Comparison of ENCODE assay signal across 25 cellular contexts in the genomic region with DNA sequence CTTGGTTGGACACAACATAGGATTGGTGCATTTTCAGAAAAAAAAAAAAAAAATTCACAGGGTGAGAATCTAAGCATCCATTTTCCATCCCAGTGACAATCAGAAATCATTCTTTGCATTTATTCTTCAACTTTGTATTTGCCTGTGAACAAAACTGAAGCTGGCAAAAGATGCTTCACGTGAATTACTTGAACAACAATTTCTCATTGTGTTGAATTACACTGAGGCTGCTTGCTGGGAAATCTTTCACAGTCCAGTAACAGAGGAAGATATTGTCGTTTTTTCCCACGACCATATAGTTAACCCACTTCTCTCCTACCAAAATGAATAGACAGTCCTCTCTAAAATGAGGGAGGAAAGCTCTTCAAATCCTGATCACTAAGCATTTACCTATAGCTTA. TPM values are rescaled to one million over a fixed set of nuclear protein-coding genes. Genes with fewer than 3 reads are reported as not detected.
DNase-seq lines count a peak whose midpoint lies in the region; ATAC-seq and TF ChIP-seq lines count a peak whose summit lies in the region.
"Had no signal": no experiment of that assay in that cellular context is flagged by ENCODE, and none has a peak within 500 bp of the region (broad histone marks: within the 10 kb centered on the region; RNA-seq: fewer than 3 reads in every experiment).

No MANE protein-coding gene starts in this region.

- intact Hi-C loops in activated CD4-positive, alpha-beta memory T cell treated with anti-CD3 and anti-CD28 coated beads for 36 hours (cut with micrococcal nuclease) = loop anchor here (2.0 kb wide), 1 partner anchor 234 kb away; no protein-coding TSS in a partner anchor
- intact Hi-C loops in adrenal gland (cut with DNase I) (no loop called here), left colon (cut with DNase I, micrococcal nuclease) (loop anchor here in 1 of 2 donors (10.0 kb wide), 2 partner anchors 154 to 544 kb away; no protein-coding TSS in a partner anchor)

- no peaks in the 10 kb centered on the region for H3K27me3 ChIP-seq in adrenal gland
- H3K27me3 ChIP-seq: esophagus squamous epithelium, tibial nerve had no signal

- POLR2A ChIA-PET in activated CD4-positive, alpha-beta memory T cell treated with anti-CD3 and anti-CD28 coated beads for 36 hours (lab: Charles Lee) = interaction anchor here (1.4 kb wide), 1 partner anchor 229 kb away, joined by 6 read pairs; no protein-coding TSS in a partner anchor
- POLR2A ChIA-PET in activated CD4-positive, alpha-beta memory T cell treated with anti-CD3 and anti-CD28 coated beads, Interleukin-2, amount 10 ng/mL, durations not matched to agents 7 days and 5 days (lab: Charles Lee) = no interaction called here

- peaks cover 10 to 14% of the 10 kb centered on the region in 2 donors for H3K4me1 ChIP-seq in adrenal gland (replicated peaks in 1 of 2)
- H3K4me1 ChIP-seq: foreskin keratinocyte, neural progenitor cell had no signal

- CTCF ChIA-PET in activated CD4-positive, alpha-beta memory T cell treated with anti-CD3 and anti-CD28 coated beads for 36 hours (lab: Charles Lee) = interaction anchor here (0.7 to 11.0 kb wide), 11 partner anchors 11 to 550 kb away, joined by 3 to 173 read pairs (median 5); no protein-coding TSS in a partner anchor
- CTCF ChIA-PET in activated CD4-positive, alpha-beta memory T cell treated with anti-CD3 and anti-CD28 coated beads, Interleukin-2, amount 10 ng/mL, durations not matched to agents 7 days and 5 days (lab: Charles Lee) = interaction anchor here (0.6 to 4.2 kb wide), 15 partner anchors 8 to 545 kb away, joined by 3 to 27 read pairs (median 4); no protein-coding TSS in a partner anchor

- H3K9me3 Mint-ChIP-seq in activated CD4-positive, alpha-beta memory T cell treated with anti-CD3 and anti-CD28 coated beads for 36 hours = no peaks in the 10 kb centered on the region
- H3K9me3 Mint-ChIP-seq in activated CD4-positive, alpha-beta memory T cell treated with anti-CD3 and anti-CD28 coated beads, Interleukin-2, amount 10 ng/mL, durations not matched to agents 7 days and 5 days = no peaks in the 10 kb centered on the region
- no peaks in the 10 kb centered on the region for H3K9me3 Mint-ChIP-seq in activated T-helper 17 cell treated with anti-CD3 and anti-CD28 coated beads, Interleukin-2, amount 50 U/mL, for 72 hours
- H3K9me3 Mint-ChIP-seq: activated naive CD4-positive, alpha-beta T cell treated with anti-CD3 and anti-CD28 coated beads, Interleukin-2, amount 50 U/mL, for 72 hours; neural progenitor cell had no signal

- no peak overlapping the region for H3K27ac Mint-ChIP-seq in activated CD4-positive, alpha-beta memory T cell treated with anti-CD3 and anti-CD28 coated beads for 36 hours
- no peak overlapping the region for H3K27ac Mint-ChIP-seq in activated CD4-positive, alpha-beta memory T cell treated with anti-CD3 and anti-CD28 coated beads, Interleukin-2, amount 10 ng/mL, durations not matched to agents 7 days and 5 days
- H3K27ac Mint-ChIP-seq in activated T-helper 17 cell treated with anti-CD3 and anti-CD28 coated beads, Interleukin-2, amount 50 U/mL, for 72 hours = peak overlapping the region; percentile 67
- H3K27ac Mint-ChIP-seq: activated naive CD4-positive, alpha-beta T cell treated with anti-CD3 and anti-CD28 coated beads, Interleukin-2, amount 50 U/mL, for 72 hours; activated T-helper 1 cell treated with anti-CD3 and anti-CD28 coated beads, Interleukin-12 subunit alpha, Interleukin-12 subunit beta, Interleukin-2, Interleukin-4 antibody, amounts not matched to agents 30 ng/mL and 10 ng/mL and 1 ng/mL, durations not matched to agents 14 hours and 24 hours and 36 hours; neural progenitor cell; WTC11 had no signal

- no peak for TF ChIP-seq CTCF in adrenal gland (IDR thresholded peaks at IDR 0.05)

- H3K27ac ChIP-seq in substantia nigra (ENCODE audit: low read depth, low read length, poor library complexity, severe bottlenecking) = peak overlapping the region; percentile 58
- H3K27ac ChIP-seq in adrenal gland = no peak overlapping the region
- H3K27ac ChIP-seq: esophagus squamous epithelium, foreskin keratinocyte, neural progenitor cell, SK-N-MC, stomach, tibial nerve had no signal

- TF ChIP-seq POLR2A in adrenal gland (IDR thresholded peaks at IDR 0.05) = no peak

- no peaks in the 10 kb centered on the region for H3K9me3 ChIP-seq in adrenal gland (replicated peaks in 1 of 3)
- H3K9me3 ChIP-seq: esophagus squamous epithelium, HAP-1, stomach, tibial nerve had no signal

- peaks cover 23% of the 10 kb centered on the region for H3K4me1 Mint-ChIP-seq in activated CD4-positive, alpha-beta memory T cell treated with anti-CD3 and anti-CD28 coated beads for 36 hours (ENCODE audit: low read depth)
- H3K4me1 Mint-ChIP-seq in activated CD4-positive, alpha-beta memory T cell treated with anti-CD3 and anti-CD28 coated beads, Interleukin-2, amount 10 ng/mL, durations not matched to agents 7 days and 5 days = peaks cover 26% of the 10 kb centered on the region
- peaks cover 18% of the 10 kb centered on the region for H3K4me1 Mint-ChIP-seq in activated T-helper 17 cell treated with anti-CD3 and anti-CD28 coated beads, Interleukin-2, amount 50 U/mL, for 72 hours

- peak overlapping the region; percentile 27 for H3K4me3 Mint-ChIP-seq in activated CD4-positive, alpha-beta memory T cell treated with anti-CD3 and anti-CD28 coated beads for 36 hours
- H3K4me3 Mint-ChIP-seq in activated CD4-positive, alpha-beta memory T cell treated with anti-CD3 and anti-CD28 coated beads, Interleukin-2, amount 10 ng/mL, durations not matched to agents 7 days and 5 days = no peak overlapping the region
- peak overlapping the region; percentile 75 for H3K4me3 Mint-ChIP-seq in activated T-helper 17 cell treated with anti-CD3 and anti-CD28 coated beads, Interleukin-2, amount 50 U/mL, for 72 hours
- H3K4me3 Mint-ChIP-seq: neural progenitor cell, WTC11 had no signal

- no peak for ATAC-seq in activated T-helper 17 cell treated with anti-CD3 and anti-CD28 coated beads, Interleukin-2, amount 50 U/mL, for 72 hours (replicated peaks)
- ATAC-seq in left colon (no peak), HG03196 (IDR thresholded peaks at IDR 0.05; ENCODE audit: unreplicated experiment) (no peak)
- ATAC-seq: activated naive CD4-positive, alpha-beta T cell treated with anti-CD3 and anti-CD28 coated beads, Interleukin-2, amount 50 U/mL, for 72 hours; right cardiac atrium; WTC11 had no signal

- no peak for DNase-seq in activated CD4-positive, alpha-beta memory T cell treated with anti-CD3 and anti-CD28 coated beads for 36 hours
- no peak for DNase-seq in activated CD4-positive, alpha-beta memory T cell treated with anti-CD3 and anti-CD28 coated beads, Interleukin-2, amount 10 ng/mL, durations not matched to agents 7 days and 5 days
- peak; percentile 79 for DNase-seq in globus pallidus (ENCODE audit: low spot score)
- no peak for DNase-seq in substantia nigra (lab: John Stamatoyannopoulos, UW)
- DNase-seq in adrenal gland = no peak
- no peak for DNase-seq in left colon
- DNase-seq: activated CD4-positive, alpha-beta T cell treated with anti-CD3 and anti-CD28 coated beads, Interleukin-2, amount 50 U/mL, for 1 hour; esophagus squamous epithelium; NCI-H2029 treated with DMSO at 0.1 percent for 48 hours; NCI-H2227 treated with DMSO at 0.1 percent for 48 hours; NK-92 treated with Interleukin-12 subunit alpha and Interleukin-12 subunit beta, amount 100 ng/mL, for 24 hours; posterior cingulate gyrus; right cardiac atrium; stomach had no signal

- no peaks in the 10 kb centered on the region for H3K27me3 Mint-ChIP-seq in activated CD4-positive, alpha-beta memory T cell treated with anti-CD3 and anti-CD28 coated beads for 36 hours
- peaks cover 4% of the 10 kb centered on the region for H3K27me3 Mint-ChIP-seq in activated CD4-positive, alpha-beta memory T cell treated with anti-CD3 and anti-CD28 coated beads, Interleukin-2, amount 10 ng/mL, durations not matched to agents 7 days and 5 days
- peaks cover 3% of the 10 kb centered on the region for H3K27me3 Mint-ChIP-seq in activated T-helper 17 cell treated with anti-CD3 and anti-CD28 coated beads, Interleukin-2, amount 50 U/mL, for 72 hours

- 65 to 82% (median 74%) methylated on average over 3 of the region's 3 CpGs for WGBS in adrenal gland, 4 donors

- no peaks in the 10 kb centered on the region for H3K36me3 Mint-ChIP-seq in activated CD4-positive, alpha-beta memory T cell treated with anti-CD3 and anti-CD28 coated beads for 36 hours
- H3K36me3 Mint-ChIP-seq in activated CD4-positive, alpha-beta memory T cell treated with anti-CD3 and anti-CD28 coated beads, Interleukin-2, amount 10 ng/mL, durations not matched to agents 7 days and 5 days (ENCODE audit: low read depth) = no peaks in the 10 kb centered on the region
- H3K36me3 Mint-ChIP-seq in activated T-helper 17 cell treated with anti-CD3 and anti-CD28 coated beads, Interleukin-2, amount 50 U/mL, for 72 hours (ENCODE audit: low read depth) = no peaks in the 10 kb centered on the region
- H3K36me3 Mint-ChIP-seq: neural progenitor cell, WTC11 had no signal

- H3K4me3 ChIP-seq in adrenal gland = no peak overlapping the region
- H3K4me3 ChIP-seq: esophagus squamous epithelium, HAP-1, neural progenitor cell, SK-N-MC, smooth muscle cell, stomach, tibial nerve had no signal

- no peaks in the 10 kb centered on the region for H3K36me3 ChIP-seq in adrenal gland (replicated peaks in 1 of 2)
- H3K36me3 ChIP-seq: esophagus squamous epithelium, HAP-1, neural progenitor cell, stomach, tibial nerve had no signal

RNA-seq across cellular contexts. Expression of gene SLCO3A1, which starts 4.3 kb away (rescaled TPM):
- 10 to 100 TPM; 10.8 to 12.7 TPM for total RNA-seq in activated CD4-positive, alpha-beta memory T cell treated with anti-CD3 and anti-CD28 coated beads for 36 hours
- total RNA-seq in activated CD4-positive, alpha-beta memory T cell treated with anti-CD3 and anti-CD28 coated beads, Interleukin-2, amount 10 ng/mL, durations not matched to agents 7 days and 5 days = 10 to 100 TPM; 48.8 to 52.6 TPM
- total RNA-seq in activated T-helper 17 cell treated with anti-CD3 and anti-CD28 coated beads, Interleukin-2, amount 50 U/mL, for 72 hours = 10 to 100 TPM in 1 of 2 donors, 1 to 10 TPM in 1; 7.0 to 11.0 TPM
- total RNA-seq in adrenal gland (10 to 100 TPM in 7 of 8 donors, 1 to 10 TPM in 1; 5.6 to 26.6 (median 13.9) TPM), left colon (10 to 100 TPM; 13.0 to 15.1 TPM)
- 10 to 100 TPM; 18.4 to 23.2 (median 19.0) TPM for polyA plus RNA-seq in adrenal gland
